Comparison of ENCODE assay signal across 1 cellular context in the genomic region with DNA sequence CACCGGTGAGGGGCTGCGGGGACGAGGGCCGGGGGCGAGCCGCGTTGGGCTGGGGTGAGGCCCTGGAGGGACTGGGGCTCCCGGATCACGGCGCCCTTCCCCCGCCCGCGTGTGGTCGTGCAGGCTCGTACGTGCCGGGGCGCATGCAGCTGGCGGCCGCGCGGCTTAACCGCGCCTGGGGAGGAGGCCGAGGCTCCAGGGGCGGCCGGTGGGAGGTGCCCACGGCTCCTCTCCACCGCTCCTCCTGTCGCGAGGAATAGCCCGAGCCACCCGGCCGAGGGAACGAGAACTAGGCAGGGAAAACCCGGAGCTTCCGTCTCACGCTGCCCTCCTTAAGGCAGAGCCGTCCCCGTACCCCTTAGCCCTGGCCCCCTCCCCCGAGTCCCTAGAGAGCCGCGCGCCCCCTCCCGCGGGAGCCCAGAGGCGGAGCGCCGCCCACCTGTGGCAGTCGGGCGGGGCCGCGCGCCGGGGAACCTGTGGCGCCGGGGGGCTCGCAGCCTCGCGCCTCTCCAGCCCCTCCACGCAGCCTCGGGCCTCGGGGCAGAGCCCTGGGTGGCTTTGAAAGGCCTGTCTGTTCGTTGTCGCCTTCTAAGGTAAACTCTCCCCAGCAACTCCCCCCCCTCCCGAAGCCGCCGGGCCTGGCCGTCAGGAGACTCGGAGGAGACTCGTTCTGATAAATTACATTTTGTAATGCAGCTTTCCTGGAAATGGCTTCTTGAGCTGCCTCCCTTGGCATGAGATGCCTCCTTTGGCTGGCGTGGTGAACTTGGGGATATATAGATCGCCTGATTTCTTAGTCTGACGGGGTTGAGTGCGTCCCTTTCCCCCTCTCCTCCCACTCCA.
TF ChIP-seq lines count a peak whose summit lies in the region.

No MANE protein-coding gene starts in this region.

TF ChIP-seq in HepG2, 621 proteins besides CTCF, POLR2A, EP300 and RAD21 (continued from another document and continues in another):
- TF ChIP-seq ZFP37 (CRISPR knock-in tag; IDR thresholded peaks at IDR 0.05; ENCODE audit: borderline replicate concordance), result no peak
- TF ChIP-seq RARA (CRISPR knock-in tag; IDR thresholded peaks at IDR 0.05), result 0 out of 2 replicates have a peak, but pooled peaks have one; percentile 11
- peak; percentile 41; the same call in 1 of the 2 replicates for TF ChIP-seq ZFP82 (CRISPR knock-in tag; IDR thresholded peaks at IDR 0.05; ENCODE audit: borderline replicate concordance)
- TF ChIP-seq ZFP36 (IDR thresholded peaks at IDR 0.05; ENCODE audit: borderline replicate concordance, low read depth, low read length, partially characterized antibody), result no peak
- TF ChIP-seq, protein P1, sequence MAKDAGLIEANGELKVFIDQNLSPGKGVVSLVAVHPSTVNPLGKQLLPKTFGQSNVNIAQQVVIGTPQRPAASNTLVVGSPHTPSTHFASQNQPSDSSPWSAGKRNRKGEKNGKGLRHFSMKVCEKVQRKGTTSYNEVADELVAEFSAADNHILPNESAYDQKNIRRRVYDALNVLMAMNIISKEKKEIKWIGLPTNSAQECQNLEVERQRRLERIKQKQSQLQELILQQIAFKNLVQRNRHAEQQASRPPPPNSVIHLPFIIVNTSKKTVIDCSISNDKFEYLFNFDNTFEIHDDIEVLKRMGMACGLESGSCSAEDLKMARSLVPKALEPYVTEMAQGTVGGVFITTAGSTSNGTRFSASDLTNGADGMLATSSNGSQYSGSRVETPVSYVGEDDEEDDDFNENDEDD (CRISPR knock-in tag; IDR thresholded peaks at IDR 0.05; ENCODE audit: borderline replicate concordance), result no peak
- 0 out of 2 replicates have a peak, but pooled peaks have one; percentile 25 for TF ChIP-seq ZNF777 (CRISPR knock-in tag; IDR thresholded peaks at IDR 0.05)
- no peak for TF ChIP-seq RFXANK (CRISPR knock-in tag; IDR thresholded peaks at IDR 0.05)
- TF ChIP-seq JUND (CRISPR knock-in tag; IDR thresholded peaks at IDR 0.05), result no peak
- TF ChIP-seq ZBTB3 (CRISPR knock-in tag; IDR thresholded peaks at IDR 0.05; ENCODE audit: borderline replicate concordance, low read depth), result no peak
- TF ChIP-seq SPEN (CRISPR knock-in tag; IDR thresholded peaks at IDR 0.05; ENCODE audit: low read depth), result 0 out of 2 replicates have a peak, but pooled peaks have one; percentile 14
- TF ChIP-seq PRMT3 (CRISPR knock-in tag; IDR thresholded peaks at IDR 0.05; ENCODE audit: borderline replicate concordance, low read depth), result no peak
- TF ChIP-seq, protein P2, sequence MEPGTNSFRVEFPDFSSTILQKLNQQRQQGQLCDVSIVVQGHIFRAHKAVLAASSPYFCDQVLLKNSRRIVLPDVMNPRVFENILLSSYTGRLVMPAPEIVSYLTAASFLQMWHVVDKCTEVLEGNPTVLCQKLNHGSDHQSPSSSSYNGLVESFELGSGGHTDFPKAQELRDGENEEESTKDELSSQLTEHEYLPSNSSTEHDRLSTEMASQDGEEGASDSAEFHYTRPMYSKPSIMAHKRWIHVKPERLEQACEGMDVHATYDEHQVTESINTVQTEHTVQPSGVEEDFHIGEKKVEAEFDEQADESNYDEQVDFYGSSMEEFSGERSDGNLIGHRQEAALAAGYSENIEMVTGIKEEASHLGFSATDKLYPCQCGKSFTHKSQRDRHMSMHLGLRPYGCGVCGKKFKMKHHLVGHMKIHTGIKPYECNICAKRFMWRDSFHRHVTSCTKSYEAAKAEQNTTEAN (CRISPR knock-in tag; conservative IDR thresholded peaks at IDR 0.05), result no peak
- TF ChIP-seq, protein P3, sequence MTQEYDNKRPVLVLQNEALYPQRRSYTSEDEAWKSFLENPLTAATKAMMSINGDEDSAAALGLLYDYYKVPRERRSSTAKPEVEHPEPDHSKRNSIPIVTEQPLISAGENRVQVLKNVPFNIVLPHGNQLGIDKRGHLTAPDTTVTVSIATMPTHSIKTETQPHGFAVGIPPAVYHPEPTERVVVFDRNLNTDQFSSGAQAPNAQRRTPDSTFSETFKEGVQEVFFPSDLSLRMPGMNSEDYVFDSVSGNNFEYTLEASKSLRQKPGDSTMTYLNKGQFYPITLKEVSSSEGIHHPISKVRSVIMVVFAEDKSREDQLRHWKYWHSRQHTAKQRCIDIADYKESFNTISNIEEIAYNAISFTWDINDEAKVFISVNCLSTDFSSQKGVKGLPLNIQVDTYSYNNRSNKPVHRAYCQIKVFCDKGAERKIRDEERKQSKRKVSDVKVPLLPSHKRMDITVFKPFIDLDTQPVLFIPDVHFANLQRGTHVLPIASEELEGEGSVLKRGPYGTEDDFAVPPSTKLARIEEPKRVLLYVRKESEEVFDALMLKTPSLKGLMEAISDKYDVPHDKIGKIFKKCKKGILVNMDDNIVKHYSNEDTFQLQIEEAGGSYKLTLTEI (CRISPR knock-in tag; conservative IDR thresholded peaks at IDR 0.05), result no peak
- TF ChIP-seq, protein P4, sequence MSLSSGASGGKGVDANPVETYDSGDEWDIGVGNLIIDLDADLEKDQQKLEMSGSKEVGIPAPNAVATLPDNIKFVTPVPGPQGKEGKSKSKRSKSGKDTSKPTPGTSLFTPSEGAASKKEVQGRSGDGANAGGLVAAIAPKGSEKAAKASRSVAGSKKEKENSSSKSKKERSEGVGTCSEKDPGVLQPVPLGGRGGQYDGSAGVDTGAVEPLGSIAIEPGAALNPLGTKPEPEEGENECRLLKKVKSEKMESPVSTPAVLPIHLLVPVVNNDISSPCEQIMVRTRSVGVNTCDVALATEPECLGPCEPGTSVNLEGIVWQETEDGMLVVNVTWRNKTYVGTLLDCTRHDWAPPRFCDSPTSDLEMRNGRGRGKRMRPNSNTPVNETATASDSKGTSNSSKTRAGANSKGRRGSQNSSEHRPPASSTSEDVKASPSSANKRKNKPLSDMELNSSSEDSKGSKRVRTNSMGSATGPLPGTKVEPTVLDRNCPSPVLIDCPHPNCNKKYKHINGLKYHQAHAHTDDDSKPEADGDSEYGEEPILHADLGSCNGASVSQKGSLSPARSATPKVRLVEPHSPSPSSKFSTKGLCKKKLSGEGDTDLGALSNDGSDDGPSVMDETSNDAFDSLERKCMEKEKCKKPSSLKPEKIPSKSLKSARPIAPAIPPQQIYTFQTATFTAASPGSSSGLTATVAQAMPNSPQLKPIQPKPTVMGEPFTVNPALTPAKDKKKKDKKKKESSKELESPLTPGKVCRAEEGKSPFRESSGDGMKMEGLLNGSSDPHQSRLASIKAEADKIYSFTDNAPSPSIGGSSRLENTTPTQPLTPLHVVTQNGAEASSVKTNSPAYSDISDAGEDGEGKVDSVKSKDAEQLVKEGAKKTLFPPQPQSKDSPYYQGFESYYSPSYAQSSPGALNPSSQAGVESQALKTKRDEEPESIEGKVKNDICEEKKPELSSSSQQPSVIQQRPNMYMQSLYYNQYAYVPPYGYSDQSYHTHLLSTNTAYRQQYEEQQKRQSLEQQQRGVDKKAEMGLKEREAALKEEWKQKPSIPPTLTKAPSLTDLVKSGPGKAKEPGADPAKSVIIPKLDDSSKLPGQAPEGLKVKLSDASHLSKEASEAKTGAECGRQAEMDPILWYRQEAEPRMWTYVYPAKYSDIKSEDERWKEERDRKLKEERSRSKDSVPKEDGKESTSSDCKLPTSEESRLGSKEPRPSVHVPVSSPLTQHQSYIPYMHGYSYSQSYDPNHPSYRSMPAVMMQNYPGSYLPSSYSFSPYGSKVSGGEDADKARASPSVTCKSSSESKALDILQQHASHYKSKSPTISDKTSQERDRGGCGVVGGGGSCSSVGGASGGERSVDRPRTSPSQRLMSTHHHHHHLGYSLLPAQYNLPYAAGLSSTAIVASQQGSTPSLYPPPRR (CRISPR knock-in tag; IDR thresholded peaks at IDR 0.05; ENCODE audit: borderline replicate concordance), result no peak
- no peak for TF ChIP-seq HOXA7 (CRISPR knock-in tag; IDR thresholded peaks at IDR 0.05)
- no peak for TF ChIP-seq ZNF20 (CRISPR knock-in tag; IDR thresholded peaks at IDR 0.05)
- no peak for TF ChIP-seq ZNF207 (IDR thresholded peaks at IDR 0.05; ENCODE audit: borderline replicate concordance)
- no peak for TF ChIP-seq PITX1 (CRISPR knock-in tag; IDR thresholded peaks at IDR 0.05)
- TF ChIP-seq PCBP2 (optimal IDR thresholded peaks at IDR 0.05; ENCODE audit: low read depth, low read length, poor library complexity, severe bottlenecking), result no peak
- TF ChIP-seq ADNP (CRISPR knock-in tag; IDR thresholded peaks at IDR 0.05), result no peak
- TF ChIP-seq, protein P5, sequence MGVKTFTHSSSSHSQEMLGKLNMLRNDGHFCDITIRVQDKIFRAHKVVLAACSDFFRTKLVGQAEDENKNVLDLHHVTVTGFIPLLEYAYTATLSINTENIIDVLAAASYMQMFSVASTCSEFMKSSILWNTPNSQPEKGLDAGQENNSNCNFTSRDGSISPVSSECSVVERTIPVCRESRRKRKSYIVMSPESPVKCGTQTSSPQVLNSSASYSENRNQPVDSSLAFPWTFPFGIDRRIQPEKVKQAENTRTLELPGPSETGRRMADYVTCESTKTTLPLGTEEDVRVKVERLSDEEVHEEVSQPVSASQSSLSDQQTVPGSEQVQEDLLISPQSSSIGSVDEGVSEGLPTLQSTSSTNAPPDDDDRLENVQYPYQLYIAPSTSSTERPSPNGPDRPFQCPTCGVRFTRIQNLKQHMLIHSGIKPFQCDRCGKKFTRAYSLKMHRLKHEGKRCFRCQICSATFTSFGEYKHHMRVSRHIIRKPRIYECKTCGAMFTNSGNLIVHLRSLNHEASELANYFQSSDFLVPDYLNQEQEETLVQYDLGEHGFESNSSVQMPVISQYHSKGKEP (CRISPR knock-in tag; IDR thresholded peaks at IDR 0.05), result no peak
- no peak for TF ChIP-seq ZBTB21 (CRISPR knock-in tag; IDR thresholded peaks at IDR 0.05)
- no peak for TF ChIP-seq PRPF4 (IDR thresholded peaks at IDR 0.05; ENCODE audit: low read depth, low read length, poor library complexity, severe bottlenecking)
- TF ChIP-seq, protein P6, sequence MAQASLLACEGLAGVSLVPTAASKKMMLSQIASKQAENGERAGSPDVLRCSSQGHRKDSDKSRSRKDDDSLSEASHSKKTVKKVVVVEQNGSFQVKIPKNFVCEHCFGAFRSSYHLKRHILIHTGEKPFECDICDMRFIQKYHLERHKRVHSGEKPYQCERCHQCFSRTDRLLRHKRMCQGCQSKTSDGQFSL (CRISPR knock-in tag; IDR thresholded peaks at IDR 0.05), result no peak
- TF ChIP-seq, protein P7, sequence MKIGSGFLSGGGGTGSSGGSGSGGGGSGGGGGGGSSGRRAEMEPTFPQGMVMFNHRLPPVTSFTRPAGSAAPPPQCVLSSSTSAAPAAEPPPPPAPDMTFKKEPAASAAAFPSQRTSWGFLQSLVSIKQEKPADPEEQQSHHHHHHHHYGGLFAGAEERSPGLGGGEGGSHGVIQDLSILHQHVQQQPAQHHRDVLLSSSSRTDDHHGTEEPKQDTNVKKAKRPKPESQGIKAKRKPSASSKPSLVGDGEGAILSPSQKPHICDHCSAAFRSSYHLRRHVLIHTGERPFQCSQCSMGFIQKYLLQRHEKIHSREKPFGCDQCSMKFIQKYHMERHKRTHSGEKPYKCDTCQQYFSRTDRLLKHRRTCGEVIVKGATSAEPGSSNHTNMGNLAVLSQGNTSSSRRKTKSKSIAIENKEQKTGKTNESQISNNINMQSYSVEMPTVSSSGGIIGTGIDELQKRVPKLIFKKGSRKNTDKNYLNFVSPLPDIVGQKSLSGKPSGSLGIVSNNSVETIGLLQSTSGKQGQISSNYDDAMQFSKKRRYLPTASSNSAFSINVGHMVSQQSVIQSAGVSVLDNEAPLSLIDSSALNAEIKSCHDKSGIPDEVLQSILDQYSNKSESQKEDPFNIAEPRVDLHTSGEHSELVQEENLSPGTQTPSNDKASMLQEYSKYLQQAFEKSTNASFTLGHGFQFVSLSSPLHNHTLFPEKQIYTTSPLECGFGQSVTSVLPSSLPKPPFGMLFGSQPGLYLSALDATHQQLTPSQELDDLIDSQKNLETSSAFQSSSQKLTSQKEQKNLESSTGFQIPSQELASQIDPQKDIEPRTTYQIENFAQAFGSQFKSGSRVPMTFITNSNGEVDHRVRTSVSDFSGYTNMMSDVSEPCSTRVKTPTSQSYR (CRISPR knock-in tag; IDR thresholded peaks at IDR 0.05; ENCODE audit: borderline replicate concordance), result peak; percentile 16; the same call in 1 of the 2 replicates
- TF ChIP-seq TBX2 (CRISPR knock-in tag; IDR thresholded peaks at IDR 0.05; ENCODE audit: borderline replicate concordance), result no peak
- TF ChIP-seq NKX3-1 (CRISPR knock-in tag; IDR thresholded peaks at IDR 0.05), result no peak
- TF ChIP-seq RAD51 (IDR thresholded peaks at IDR 0.05; ENCODE audit: borderline replicate concordance), result no peak
- TF ChIP-seq ZNF768 (CRISPR knock-in tag; IDR thresholded peaks at IDR 0.05), result 0 out of 2 replicates have a peak, but pooled peaks have one; percentile 42
- TF ChIP-seq, protein P8, sequence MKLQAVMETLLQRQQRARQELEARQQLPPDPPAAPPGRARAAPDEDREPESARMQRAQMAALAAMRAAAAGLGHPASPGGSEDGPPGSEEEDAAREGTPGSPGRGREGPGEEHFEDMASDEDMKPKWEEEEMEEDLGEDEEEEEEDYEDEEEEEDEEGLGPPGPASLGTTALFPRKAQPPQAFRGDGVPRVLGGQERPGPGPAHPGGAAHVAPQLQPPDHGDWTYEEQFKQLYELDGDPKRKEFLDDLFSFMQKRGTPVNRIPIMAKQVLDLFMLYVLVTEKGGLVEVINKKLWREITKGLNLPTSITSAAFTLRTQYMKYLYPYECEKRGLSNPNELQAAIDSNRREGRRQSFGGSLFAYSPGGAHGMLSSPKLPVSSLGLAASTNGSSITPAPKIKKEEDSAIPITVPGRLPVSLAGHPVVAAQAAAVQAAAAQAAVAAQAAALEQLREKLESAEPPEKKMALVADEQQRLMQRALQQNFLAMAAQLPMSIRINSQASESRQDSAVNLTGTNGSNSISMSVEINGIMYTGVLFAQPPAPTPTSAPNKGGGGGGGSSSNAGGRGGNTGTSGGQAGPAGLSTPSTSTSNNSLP (IDR thresholded peaks at IDR 0.05; ENCODE audit: low read depth, low read length), result no peak
- no peak for TF ChIP-seq NR2F2 (IDR thresholded peaks at IDR 0.05; ENCODE audit: borderline replicate concordance, low read depth)
- no peak for TF ChIP-seq NR2F6 (IDR thresholded peaks at IDR 0.05)
- no peak for TF ChIP-seq NR2F6 (CRISPR knock-in tag; IDR thresholded peaks at IDR 0.05)
- TF ChIP-seq ZNF460 (CRISPR knock-in tag; IDR thresholded peaks at IDR 0.05; ENCODE audit: borderline replicate concordance), result no peak
- TF ChIP-seq EED (CRISPR knock-in tag; IDR thresholded peaks at IDR 0.05), result no peak
- no peak for TF ChIP-seq REXO4 (CRISPR knock-in tag; IDR thresholded peaks at IDR 0.05; ENCODE audit: borderline replicate concordance)
- TF ChIP-seq KAT7 (CRISPR knock-in tag; IDR thresholded peaks at IDR 0.05; ENCODE audit: borderline replicate concordance), result peak; percentile 24; the same call in 1 of the 2 replicates
- TF ChIP-seq MIER3 (CRISPR knock-in tag; IDR thresholded peaks at IDR 0.05; ENCODE audit: borderline replicate concordance), result no peak
- TF ChIP-seq THAP11 (CRISPR knock-in tag; IDR thresholded peaks at IDR 0.05), result no peak
- no peak for TF ChIP-seq ZNF34 (CRISPR knock-in tag; IDR thresholded peaks at IDR 0.05; ENCODE audit: borderline replicate concordance)
- TF ChIP-seq MTA3 (CRISPR knock-in tag; IDR thresholded peaks at IDR 0.05), result no peak
- 0 out of 2 replicates have a peak, but pooled peaks have one; percentile 18 for TF ChIP-seq PCBP1 (IDR thresholded peaks at IDR 0.05; ENCODE audit: borderline replicate concordance, low read depth, low read length)
- TF ChIP-seq ZNF558 (CRISPR knock-in tag; IDR thresholded peaks at IDR 0.05; ENCODE audit: borderline replicate concordance), result no peak
- TF ChIP-seq ZNF180 (CRISPR knock-in tag; IDR thresholded peaks at IDR 0.05; ENCODE audit: borderline replicate concordance, low read depth), result no peak
- no peak for TF ChIP-seq POLR2AphosphoS2 (IDR thresholded peaks at IDR 0.05; ENCODE audit: low read depth, low read length)
- no peak for TF ChIP-seq PAF1 (CRISPR knock-in tag; IDR thresholded peaks at IDR 0.05)
- no peak for TF ChIP-seq KLF11 (CRISPR knock-in tag; IDR thresholded peaks at IDR 0.05)
